ENCODE assay signal across 8 cellular contexts in genomic region chr6:10722570-10722819, GRCh38. TPM values are rescaled to one million over a fixed set of nuclear protein-coding genes. Genes with fewer than 3 reads are reported as not detected.
DNase-seq lines count a peak whose midpoint lies in the region; ATAC-seq, FAIRE-seq and TF ChIP-seq lines count a peak whose summit lies in the region.

No MANE protein-coding gene starts in this region.

- no peak for TF ChIP-seq EP300 in Ishikawa (IDR thresholded peaks at IDR 0.05; ENCODE audit: borderline replicate concordance)

- H3K27ac ChIP-seq in AG04450 (ENCODE audit: low read depth, low read length), result peak overlapping the region; percentile 57
- peak overlapping the region; percentile 86 for H3K27ac ChIP-seq in muscle layer of duodenum (ENCODE audit: low read length)

- FAIRE-seq in HTR-8/SVneo (lab: Jason Lieb, UNC), result no peak

- DNase-seq in AG04450 (ENCODE audit: low read depth, low spot score) (no peak), cerebellar nuclear complex (lab: John Stamatoyannopoulos, UW) (no peak), HTR-8/SVneo (ENCODE audit: insufficient read length, low spot score) (no peak), NOMO-1 treated with DMSO at 0.1 percent for 48 hours (lab: John Stamatoyannopoulos, UW; ENCODE audit: unreplicated experiment) (no peak), HK-2 (ENCODE audit: unreplicated experiment) (no peak)
- DNase-seq in central memory CD8-positive, alpha-beta T cell (ENCODE audit: low spot score in 2 of 2), result no peak

- no peak for TF ChIP-seq CTCF in AG04450 (IDR thresholded peaks at IDR 0.05; ENCODE audit: low read depth, low read length)

- H3K27me3 Mint-ChIP-seq in central memory CD8-positive, alpha-beta T cell, result peaks cover 6% of the 10 kb centered on the region

- no peaks in the 10 kb centered on the region for H3K9me3 Mint-ChIP-seq in central memory CD8-positive, alpha-beta T cell

- H3K9me3 ChIP-seq in AG04450 (ENCODE audit: control insufficient read depth, insufficient read depth, low read length), result peaks cover 10% of the 10 kb centered on the region
- no peaks in the 10 kb centered on the region for H3K9me3 ChIP-seq in muscle layer of duodenum (ENCODE audit: control insufficient read depth in 1 of 2, low read length in 2 of 2)

- peak overlapping the region; percentile 91 for H3K4me3 Mint-ChIP-seq in central memory CD8-positive, alpha-beta T cell

- peaks cover 0 to 34% of the 10 kb centered on the region in 2 donors for H3K4me1 ChIP-seq in muscle layer of duodenum (ENCODE audit: control insufficient read depth in 1 of 2, insufficient read depth in 2 of 2, low read length in 2 of 2)

- H3K4me1 Mint-ChIP-seq in central memory CD8-positive, alpha-beta T cell, result peaks cover 60% of the 10 kb centered on the region

- TF ChIP-seq RAD21 in Ishikawa (IDR thresholded peaks at IDR 0.05; ENCODE audit: low read depth), result no peak

- peak overlapping the region; percentile 90 for H3K27ac Mint-ChIP-seq in central memory CD8-positive, alpha-beta T cell (ENCODE audit: low read depth)

- POLR2A ChIA-PET in AG04450 (lab: Yijun Ruan, JAX), result interaction anchor here (0.5 to 1.2 kb wide), 8 partner anchors 15 to 167 kb away, joined by 3 to 40 read pairs (median 4); partner anchors contain the start of genes C6orf52, PAK1IP1 and TMEM14B

- peak overlapping the region; percentile 77 for H3K4me3 ChIP-seq in AG04450 (ENCODE audit: low read depth, low read length)
- H3K4me3 ChIP-seq in muscle layer of duodenum (ENCODE audit: low read depth in 1 of 2, low read length in 2 of 2), result peak overlapping the region; percentile 82 to 87

- peaks cover 14% of the 10 kb centered on the region for H3K36me3 Mint-ChIP-seq in central memory CD8-positive, alpha-beta T cell (ENCODE audit: insufficient read depth)

- H3K36me3 ChIP-seq in muscle layer of duodenum (ENCODE audit: control insufficient read depth in 1 of 2, insufficient read depth in 2 of 2, low read length in 2 of 2), result peaks cover 0 to 12% of the 10 kb centered on the region in 2 donors

- H3K27me3 ChIP-seq in AG04450 (ENCODE audit: control insufficient read depth, insufficient read depth, low read length), result no peaks in the 10 kb centered on the region
- H3K27me3 ChIP-seq in muscle layer of duodenum (ENCODE audit: low read depth, low read length), result no peaks in the 10 kb centered on the region

- no peak for ATAC-seq in central memory CD8-positive, alpha-beta T cell (replicated peaks; ENCODE audit: extremely low read depth, poor library complexity, severe bottlenecking)

- CTCF ChIA-PET in AG04450 (lab: Charles Lee), result interaction anchor here (2.5 kb wide), 1 partner anchor 212 kb away, joined by 8 read pairs; no protein-coding TSS in a partner anchor

TF ChIP-seq in Ishikawa, 13 proteins besides CTCF, POLR2A, EP300 and RAD21:
- no peak for TF ChIP-seq EGR1 (IDR thresholded peaks at IDR 0.05)
- peak; percentile 90; the same call in 1 of the 2 replicates for TF ChIP-seq MAX (IDR thresholded peaks at IDR 0.05)
- peak; percentile 59; the same call in 1 of the 2 replicates for TF ChIP-seq NFIC (IDR thresholded peaks at IDR 0.05)
- no peak for TF ChIP-seq TAF1 (IDR thresholded peaks at IDR 0.05; ENCODE audit: low read depth)
- no peak for TF ChIP-seq TEAD4 (IDR thresholded peaks at IDR 0.05)
- no peak for TF ChIP-seq USF1 (IDR thresholded peaks at IDR 0.05)
- TF ChIP-seq ZBTB7A (IDR thresholded peaks at IDR 0.05; ENCODE audit: low read depth), result no peak

RNA-seq across cellular contexts. Expression of gene TMEM14C, which starts 0.4 kb away (rescaled TPM):
- 284 and 385 TPM in 2 replicates for polyA plus RNA-seq in AG04450 (2011; rRNA removed)
- polyA minus RNA-seq in AG04450 (2011; rRNA and poly(A)+ RNA removed), result 91.9 and 92.2 TPM in 2 replicates

RNA-seq across cellular contexts. Expression of gene TMEM14B, which starts 25.1 kb away (rescaled TPM):
- 104 and 148 TPM in 2 replicates for polyA plus RNA-seq in AG04450 (2011; rRNA removed)
- 30.5 and 34.9 TPM in 2 replicates for polyA minus RNA-seq in AG04450 (2011; rRNA and poly(A)+ RNA removed)

RNA-seq across cellular contexts. Expression of gene PAK1IP1, which starts 27.7 kb away (rescaled TPM):
- 18.7 and 24.2 TPM in 2 replicates for polyA plus RNA-seq in AG04450 (2011; rRNA removed)
- 6.9 and 9.8 TPM in 2 replicates for polyA minus RNA-seq in AG04450 (2011; rRNA and poly(A)+ RNA removed)

RNA-seq across cellular contexts. Expression of gene C6orf52, which starts 28.1 kb away (rescaled TPM):
- polyA plus RNA-seq in AG04450 (2011; rRNA removed), result 0.63 and 0.74 TPM in 2 replicates
- polyA minus RNA-seq in AG04450 (2011; rRNA and poly(A)+ RNA removed), result not detected in 2 replicates
